Comparison of ENCODE assay signal across 9 cellular contexts in genomic region chr20:41048475-41049242, GRCh38. TPM values are rescaled to one million over a fixed set of nuclear protein-coding genes. Genes with fewer than 3 reads are reported as not detected.
DNase-seq lines count a peak whose midpoint lies in the region; ATAC-seq, FAIRE-seq and TF ChIP-seq lines count a peak whose summit lies in the region.
"Had no signal": no experiment of that assay in that cellular context is flagged by ENCODE, and none has a peak within 500 bp of the region (broad histone marks: within the 10 kb centered on the region; RNA-seq: fewer than 3 reads in every experiment).

No MANE protein-coding gene starts in this region.

- H3K9me3 Mint-ChIP-seq in stimulated activated naive CD8-positive, alpha-beta T cell treated with anti-CD3 and anti-CD28 coated beads, Interleukin-15, Interleukin-2, amounts not matched to agents 100 ng/mL and 50 ng/mL, for 24 hours, result peaks cover 1% of the 10 kb centered on the region

- no peaks in the 10 kb centered on the region for H3K27me3 Mint-ChIP-seq in stimulated activated naive CD8-positive, alpha-beta T cell treated with anti-CD3 and anti-CD28 coated beads, Interleukin-15, Interleukin-2, amounts not matched to agents 100 ng/mL and 50 ng/mL, for 24 hours

- H3K36me3 Mint-ChIP-seq in stimulated activated naive CD8-positive, alpha-beta T cell treated with anti-CD3 and anti-CD28 coated beads, Interleukin-15, Interleukin-2, amounts not matched to agents 100 ng/mL and 50 ng/mL, for 24 hours (ENCODE audit: low read depth), result peaks cover 18% of the 10 kb centered on the region

- peaks cover 52% of the 10 kb centered on the region for H3K4me1 ChIP-seq in keratinocyte (ENCODE audit: control insufficient read depth, extremely low read depth, insufficient read depth, low read length)

- TF ChIP-seq CTCF in VCaP (conservative IDR thresholded peaks at IDR 0.05) (no peak), keratinocyte (optimal IDR thresholded peaks at IDR 0.05 in 1 of 3, IDR thresholded peaks at IDR 0.05 in 1 of 3, conservative IDR thresholded peaks at IDR 0.05 in 1 of 3; ENCODE audit: extremely low read depth in 1 of 3, insufficient read depth in 2 of 3, low read length in 3 of 3) (no peak)

- peak overlapping the region; percentile 80 for H3K4me3 Mint-ChIP-seq in stimulated activated naive CD8-positive, alpha-beta T cell treated with anti-CD3 and anti-CD28 coated beads, Interleukin-15, Interleukin-2, amounts not matched to agents 100 ng/mL and 50 ng/mL, for 24 hours

- H3K27ac ChIP-seq in VCaP (peak overlapping the region; percentile 51), keratinocyte (ENCODE audit: control insufficient read depth, insufficient read depth, low read length) (peak overlapping the region; percentile 60)

- H3K36me3 ChIP-seq in keratinocyte (ENCODE audit: control insufficient read depth in 2 of 2, extremely low read depth in 1 of 2, insufficient read depth in 2 of 2, low read length in 2 of 2), result peaks cover 0 to 5% of the 10 kb centered on the region in 2 experiments

- peak overlapping the region; percentile 82 for H3K27ac Mint-ChIP-seq in stimulated activated naive CD8-positive, alpha-beta T cell treated with anti-CD3 and anti-CD28 coated beads, Interleukin-15, Interleukin-2, amounts not matched to agents 100 ng/mL and 50 ng/mL, for 24 hours

- no peaks in the 10 kb centered on the region for H3K9me3 ChIP-seq in keratinocyte (ENCODE audit: control insufficient read depth, low read depth, low read length)

- peak overlapping the region; percentile 84 for H3K4me2 ChIP-seq in keratinocyte (ENCODE audit: control insufficient read depth, extremely low read depth, insufficient read depth, low read depth, low read length)

- peak overlapping the region; percentile 18 for H3K9ac ChIP-seq in keratinocyte (ENCODE audit: control insufficient read depth, extremely low read depth, insufficient read depth, low read length)

- ATAC-seq in stimulated activated naive CD8-positive, alpha-beta T cell treated with anti-CD3 and anti-CD28 coated beads, Interleukin-15, Interleukin-2, amounts not matched to agents 100 U/mL and 50 U/mL, for 24 hours, result no peak

- H3K4me1 Mint-ChIP-seq in stimulated activated naive CD8-positive, alpha-beta T cell treated with anti-CD3 and anti-CD28 coated beads, Interleukin-15, Interleukin-2, amounts not matched to agents 100 ng/mL and 50 ng/mL, for 24 hours (ENCODE audit: low read depth), result peaks cover 93% of the 10 kb centered on the region

- no peak overlapping the region for H2AFZ ChIP-seq in keratinocyte (ENCODE audit: control insufficient read depth, low read length)

- peak overlapping the region in 2 of 3 experiments; percentile 44 to 78 for H3K4me3 ChIP-seq in keratinocyte (ENCODE audit: control insufficient read depth in 2 of 3, extremely low read depth in 1 of 3, insufficient read depth in 2 of 3, low read depth in 1 of 3, low read length in 3 of 3)

- no peak for DNase-seq in stimulated activated naive CD8-positive, alpha-beta T cell treated with anti-CD3 and anti-CD28 coated beads, Interleukin-15, Interleukin-2, amounts not matched to agents 100 U/mL and 50 U/mL, for 24 hours
- DNase-seq in keratinocyte (ENCODE audit: low read depth, low spot score) (no peak), COR-L47 (lab: John Stamatoyannopoulos, UW) (no peak), 8988T (no peak), NCI-H226 (no peak)
- DNase-seq in stimulated activated CD4-positive, alpha-beta T cell treated with anti-CD3 and anti-CD28 coated beads, Interleukin-4, amount 100 ng/mL, for 24 hours, result no peak
- DNase-seq: NCI-H1694 had no signal

- peaks cover 15% of the 10 kb centered on the region for H3K9me1 ChIP-seq in keratinocyte (ENCODE audit: control insufficient read depth, extremely low read depth, insufficient read depth, low read length)

- peaks cover 97% of the 10 kb centered on the region for H3K79me2 ChIP-seq in keratinocyte (ENCODE audit: control insufficient read depth, insufficient read depth, low read length)

- no peaks in the 10 kb centered on the region for H3K27me3 ChIP-seq in keratinocyte (ENCODE audit: control insufficient read depth, extremely low read depth, insufficient read depth, low read length)

- FAIRE-seq in keratinocyte (lab: Jason Lieb, UNC), result no peak

- dilution Hi-C loops in keratinocyte (cut with MboI; ENCODE audit: extremely low pct_ligation_motif_present, low sequenced_read_pairs), result no loop called here

- H4K20me1 ChIP-seq in keratinocyte (ENCODE audit: control insufficient read depth, extremely low read depth, insufficient read depth, low read length), result peaks cover 33% of the 10 kb centered on the region

RNA-seq across cellular contexts. Expression of gene TOP1, which starts 20.0 kb away (rescaled TPM):
- 13.8 to 25.2 TPM (median 20.4 TPM) in 3 replicates for polyA plus RNA-seq in keratinocyte
- 249 TPM for polyA plus RNA-seq in keratinocyte (2011; ENCODE audit: low read depth)
- 15.7 and 22.8 TPM in 2 replicates for polyA plus RNA-seq in keratinocyte (2011; cell fraction: cytosol; rRNA removed)
- polyA plus RNA-seq in keratinocyte (2011; cell fraction: nucleus; rRNA removed), result 30.5 and 40.4 TPM in 2 replicates
- 58.4 and 64.0 TPM in 2 replicates for polyA plus RNA-seq in keratinocyte (2012; ENCODE audit: low replicate concordance)
- polyA minus RNA-seq in keratinocyte, result 7.4 to 27.4 TPM (median 7.8 TPM) in 3 replicates
- polyA minus RNA-seq in keratinocyte (2011; cell fraction: cytosol; rRNA and poly(A)+ RNA removed), result 16.5 TPM
- polyA minus RNA-seq in keratinocyte (2011; cell fraction: nucleus; rRNA and poly(A)+ RNA removed), result 14.8 and 40.6 TPM in 2 replicates
